ENCODE assay signal across 8 cellular contexts in the genomic region with DNA sequence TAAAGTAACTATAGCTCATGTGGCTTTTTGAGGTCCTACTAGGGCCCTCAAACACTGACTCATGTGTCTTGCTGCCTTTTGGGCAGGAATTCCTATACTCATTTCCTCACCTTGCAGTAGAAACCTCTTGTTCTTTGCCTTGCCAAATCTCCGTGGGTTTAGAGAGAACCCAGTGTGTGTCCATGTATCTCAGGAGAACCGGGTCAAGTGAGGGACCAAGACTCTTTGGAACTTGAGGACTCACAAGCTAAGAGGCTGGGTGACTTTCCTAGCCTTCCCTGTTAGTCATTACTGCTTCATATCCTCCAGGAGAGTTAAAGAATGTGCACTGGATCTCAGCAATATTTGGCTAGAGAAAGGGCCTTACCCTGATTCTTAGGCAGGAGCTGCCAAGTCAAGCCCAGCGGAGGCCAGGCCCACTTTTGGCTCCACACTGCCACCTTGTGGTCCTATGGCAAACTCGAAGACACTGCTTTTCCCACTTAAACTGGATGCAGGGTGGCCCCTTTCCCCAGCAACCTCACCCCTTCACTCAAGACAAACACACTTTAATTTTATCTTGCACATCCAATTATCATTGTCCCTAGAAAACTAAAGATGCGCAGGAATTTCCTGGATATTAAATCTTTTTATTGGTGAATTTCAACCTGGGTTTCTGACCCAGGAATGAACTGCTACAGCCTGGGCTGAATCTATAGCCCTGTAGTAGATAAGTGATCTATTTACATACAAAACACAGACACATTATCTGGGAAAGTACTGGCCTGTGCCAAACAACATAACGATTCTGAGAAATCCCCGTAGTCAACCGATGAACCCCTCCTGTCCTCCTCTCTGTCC. TPM values are rescaled to one million over a fixed set of nuclear protein-coding genes. Genes with fewer than 3 reads are reported as not detected.
DNase-seq lines count a peak whose midpoint lies in the region; ATAC-seq and TF ChIP-seq lines count a peak whose summit lies in the region.
"Had no signal": no experiment of that assay in that cellular context is flagged by ENCODE, and none has a peak within 500 bp of the region (broad histone marks: within the 10 kb centered on the region; RNA-seq: fewer than 3 reads in every experiment).

No MANE protein-coding gene starts in this region.

- H2BK5ac ChIP-seq in neuronal stem cell (ENCODE audit: low read length): no peak overlapping the region

- no peak overlapping the region for H2AK5ac ChIP-seq in neuronal stem cell (ENCODE audit: low read depth, low read length)

- no peak overlapping the region for H2BK120ac ChIP-seq in neuronal stem cell (ENCODE audit: low read depth, low read length)

- no TSS peak for BruUV-seq in Panc1 (replicated peaks; lab: Mats Ljungman, UMichigan)

- H3K9me3 Mint-ChIP-seq in activated T-cell treated with anti-CD3 and anti-CD28 coated beads, Interleukin-2, amount 50 U/mL, for 24 hours: no peaks in the 10 kb centered on the region

- no peak overlapping the region for H3K27ac Mint-ChIP-seq in activated T-cell treated with anti-CD3 and anti-CD28 coated beads, Interleukin-2, amount 50 U/mL, for 24 hours

- no peak overlapping the region for H4K8ac ChIP-seq in neuronal stem cell (ENCODE audit: low read depth, low read length)

- H2BK15ac ChIP-seq in neuronal stem cell (ENCODE audit: low read length): no peak overlapping the region

- ATAC-seq in Panc1: peak; percentile 93

- no peaks in the 10 kb centered on the region for H3K79me1 ChIP-seq in neuronal stem cell (ENCODE audit: low read depth, low read length)

- WGBS in neuronal stem cell (ENCODE audit: extremely low coverage in 2 of 2, insufficient read length in 2 of 2, insufficient replicate concordance in 1 of 2), 2 donors: no CpG with 5 or more reads among the region's 8 CpGs

- H3K36me3 ChIP-seq in Panc1 (ENCODE audit: control insufficient read depth, insufficient read depth, low read length) (no peaks in the 10 kb centered on the region), neuronal stem cell (replicated peaks in 1 of 2; ENCODE audit: control insufficient read depth in 2 of 2, insufficient read depth in 2 of 2, low read length in 2 of 2) (no peaks in the 10 kb centered on the region)

- no peak overlapping the region for H3K27ac ChIP-seq in Panc1 (ENCODE audit: low read length)
- no peak overlapping the region for H3K27ac ChIP-seq in neuronal stem cell (replicated peaks; ENCODE audit: low read length)

- H2AFZ ChIP-seq in neuronal stem cell (ENCODE audit: low read length): no peak overlapping the region

- intact Hi-C loops in Panc1 (cut with micrococcal nuclease; ENCODE audit: unreplicated experiment): loop anchor here (1.0 to 5.0 kb wide), 3 partner anchors 76 to 189 kb away; no protein-coding TSS in a partner anchor

- no peaks in the 10 kb centered on the region for H3K27me3 Mint-ChIP-seq in activated T-cell treated with anti-CD3 and anti-CD28 coated beads, Interleukin-2, amount 50 U/mL, for 24 hours

- H3K23ac ChIP-seq in neuronal stem cell (ENCODE audit: low read depth, low read length, poor library complexity): no peak overlapping the region

- no peak overlapping the region for H2BK12ac ChIP-seq in neuronal stem cell (ENCODE audit: low read length)

- H3K4me3 ChIP-seq in GM12875 (ENCODE audit: low read depth, low read length) (no peak overlapping the region), Panc1 (ENCODE audit: low read depth in 2 of 2, low read length in 2 of 2) (no peak overlapping the region), fibroblast of mammary gland (ENCODE audit: control insufficient read depth, low read depth, low read length) (no peak overlapping the region), neuronal stem cell (ENCODE audit: low read length in 2 of 2) (no peak overlapping the region)
- H3K4me3 ChIP-seq: skin epidermis had no signal

- H3K4me1 ChIP-seq in Panc1 (ENCODE audit: control insufficient read depth, insufficient read depth, low read length) (no peaks in the 10 kb centered on the region), neuronal stem cell (ENCODE audit: control insufficient read depth in 2 of 2, insufficient read depth in 1 of 2, low read depth in 1 of 2, low read length in 2 of 2) (no peaks in the 10 kb centered on the region)

- H3K9me3 ChIP-seq in Panc1 (ENCODE audit: control insufficient read depth, insufficient read depth, low read depth, low read length) (no peaks in the 10 kb centered on the region), neuronal stem cell (replicated peaks in 1 of 2; ENCODE audit: control insufficient read depth in 2 of 2, insufficient read depth in 1 of 2, low read depth in 1 of 2, low read length in 2 of 2) (no peaks in the 10 kb centered on the region)

- TF ChIP-seq CTCF in GM12875 (IDR thresholded peaks at IDR 0.05; ENCODE audit: borderline replicate concordance, insufficient read depth, low read depth, low read length) (peak; percentile 76), Panc1 (IDR thresholded peaks at IDR 0.05) (peak; percentile 91), fibroblast of mammary gland (conservative IDR thresholded peaks at IDR 0.05; ENCODE audit: control insufficient read depth, insufficient read depth, low read depth, low read length) (peak; percentile 93)

- no peak overlapping the region for H4K91ac ChIP-seq in neuronal stem cell (ENCODE audit: low read depth, low read length, poor library complexity)

- in situ Hi-C loops in Panc1 (cut with HindIII; ENCODE audit: low pct_unique_long_range_greater_than_20kb, low sequenced_read_pairs): no loop called here

- H3K14ac ChIP-seq in neuronal stem cell (ENCODE audit: low read length): no peak overlapping the region

- CTCF ChIA-PET in Panc1 (lab: Charles Lee): interaction anchor here (1.1 to 2.5 kb wide), 4 partner anchors 76 to 129 kb away, joined by 3 to 22 read pairs (median 7); no protein-coding TSS in a partner anchor

- H3K36me3 Mint-ChIP-seq in activated T-cell treated with anti-CD3 and anti-CD28 coated beads, Interleukin-2, amount 50 U/mL, for 24 hours (ENCODE audit: low read depth): no peaks in the 10 kb centered on the region

- POLR2A ChIA-PET in Panc1 (lab: Charles Lee): no interaction called here

- no peak overlapping the region for H3K9ac ChIP-seq in neuronal stem cell (ENCODE audit: low read depth, low read length, poor library complexity)

- peak; percentile 77 to 79 for DNase-seq in Kasumi-1 (lab: John Stamatoyannopoulos, UW)
- peak; percentile 52 for DNase-seq in Panc1 (ENCODE audit: low read depth, low spot score)
- DNase-seq in activated T-cell treated with anti-CD3 and anti-CD28 coated beads, Interleukin-2, amount 50 U/mL, for 24 hours: peak; percentile 83
- peak; percentile 83 for DNase-seq in fibroblast of mammary gland (ENCODE audit: low read depth)
- DNase-seq in neuronal stem cell (ENCODE audit: low spot score): peak; percentile 84
- peak; percentile 79 for DNase-seq in stromal cell of bone marrow (ENCODE audit: low read depth)

- no peak overlapping the region for H3K4me3 Mint-ChIP-seq in activated T-cell treated with anti-CD3 and anti-CD28 coated beads, Interleukin-2, amount 50 U/mL, for 24 hours

- H3K4me1 Mint-ChIP-seq in activated T-cell treated with anti-CD3 and anti-CD28 coated beads, Interleukin-2, amount 50 U/mL, for 24 hours (ENCODE audit: low read depth): no peaks in the 10 kb centered on the region

- H3K27me3 ChIP-seq in Panc1 (ENCODE audit: control insufficient read depth, insufficient read depth, low read length) (no peaks in the 10 kb centered on the region; the same call in 1 of the 2 replicates), neuronal stem cell (ENCODE audit: control insufficient read depth in 3 of 3, insufficient read depth in 3 of 3, low read depth in 1 of 3, low read length in 3 of 3) (peaks cover 0 to 35% (median 0%) of the 10 kb centered on the region in 3 experiments)

- H3K18ac ChIP-seq in neuronal stem cell (ENCODE audit: low read length): no peak overlapping the region

- H3K4ac ChIP-seq in neuronal stem cell (ENCODE audit: low read length): no peak overlapping the region

- no peak overlapping the region for H3K4me2 ChIP-seq in neuronal stem cell (ENCODE audit: insufficient read depth, low read length, poor library complexity, severe bottlenecking)

RNA-seq across cellular contexts. Expression of a gene that starts 10.6 kb away (rescaled TPM):
- total RNA-seq in Panc1 (2021; ENCODE audit: unreplicated experiment): not detected
- polyA plus RNA-seq in Panc1 (2012; ENCODE audit: insufficient read length): not detected
- polyA plus RNA-seq in neuronal stem cell (2013, experiment 1 of 2): 0.03 TPM
- polyA plus RNA-seq in neuronal stem cell (2013, experiment 2 of 2): 0.03 TPM

RNA-seq across cellular contexts. Expression of a gene that starts 53.6 kb away (rescaled TPM):
- not detected for total RNA-seq in Panc1 (2021; ENCODE audit: unreplicated experiment)
- polyA plus RNA-seq in Panc1 (2012; ENCODE audit: insufficient read length): not detected
- polyA plus RNA-seq in neuronal stem cell (2013, experiment 1 of 2): not detected
- not detected for polyA plus RNA-seq in neuronal stem cell (2013, experiment 2 of 2)
